11 cellular contexts compared by ENCODE assay signal in the genomic region with DNA sequence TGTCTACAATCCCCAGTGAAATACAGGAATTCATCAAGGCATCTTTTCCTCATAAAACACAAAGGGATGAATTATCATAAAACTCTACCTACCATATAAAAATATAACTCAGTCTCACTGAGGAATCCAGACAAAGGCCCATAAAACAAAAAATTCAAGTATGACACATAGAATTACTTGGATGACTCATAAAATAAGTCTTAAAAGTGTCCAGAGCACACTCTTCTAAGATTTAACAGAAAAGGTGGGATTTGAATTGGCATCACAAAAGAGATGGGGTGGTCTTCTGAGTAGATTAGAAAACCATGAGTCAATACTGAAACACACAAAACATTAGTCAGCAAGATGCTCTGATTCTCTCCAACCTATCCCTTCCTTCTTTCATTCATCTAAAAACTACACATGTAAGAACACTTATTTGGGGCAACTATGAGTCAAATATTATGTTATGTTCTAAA.
DNase-seq lines count a peak whose midpoint lies in the region; ATAC-seq and FAIRE-seq lines count a peak whose summit lies in the region.
"Had no signal": no experiment of that assay in that cellular context is flagged by ENCODE, and none has a peak within 500 bp of the region (broad histone marks: within the 10 kb centered on the region; RNA-seq: fewer than 3 reads in every experiment).

No MANE protein-coding gene starts in this region.

- peak; percentile 40 for DNase-seq in RCC 7860 (ENCODE audit: low spot score)
- peak; percentile 5 for DNase-seq in urothelium cell line (ENCODE audit: low spot score)
- DNase-seq in NCI-H187 treated with DMSO at 0.1 percent for 48 hours (lab: John Stamatoyannopoulos, UW) = no peak
- no peak for DNase-seq in NCI-H146 (lab: John Stamatoyannopoulos, UW)
- DNase-seq: activated naive CD4-positive, alpha-beta T cell treated with anti-CD3 and anti-CD28 coated beads for 36 hours; GOT3; Kasumi-1; left ventricle myocardium inferior had no signal

- peak; percentile 75 for FAIRE-seq in RCC 7860 (lab: Jason Lieb, UNC)
- no peak for FAIRE-seq in urothelium cell line (lab: Jason Lieb, UNC)

- ATAC-seq in GM19025 (IDR thresholded peaks at IDR 0.05; ENCODE audit: low read depth, unreplicated experiment) (peak; percentile 48), HG02981 (IDR thresholded peaks at IDR 0.05; ENCODE audit: unreplicated experiment) (peak; percentile 83), HG03095 (IDR thresholded peaks at IDR 0.05; ENCODE audit: unreplicated experiment) (no peak)

Comparison
In these comparisons a context has a peak if more than half of its experiments do, and no peak if none do; other contexts are left out.
1. DNase-seq: peak in RCC 7860 (single experiment) and urothelium cell line (single experiment); none in NCI-H187 treated with DMSO at 0.1 percent for 48 hours (single experiment) and NCI-H146 (single experiment).